In genomic region chr14:77037886-77038511, GRCh38 we compare ENCODE assay signal across 8 cellular contexts. TPM values are rescaled to one million over a fixed set of nuclear protein-coding genes. Genes with fewer than 3 reads are reported as not detected.
DNase-seq lines count a peak whose midpoint lies in the region; TF ChIP-seq lines count a peak whose summit lies in the region.

No MANE protein-coding gene starts in this region.

- H3K36me3 Mint-ChIP-seq in osteocyte (ENCODE audit: unreplicated experiment) = no peaks in the 10 kb centered on the region

- H3K27ac ChIP-seq in dorsolateral prefrontal cortex = peak overlapping the region in 57 of 59 donors; percentile 69 to 100 (median 97)

- H3K27me3 Mint-ChIP-seq in osteocyte (ENCODE audit: unreplicated experiment) = no peaks in the 10 kb centered on the region

- H3K4me3 ChIP-seq in dorsolateral prefrontal cortex = peak overlapping the region in 13 of 59 donors; percentile 4 to 58 (median 17)

- TF ChIP-seq CTCF in dorsolateral prefrontal cortex (IDR thresholded peaks at IDR 0.05 in 54 of 56, conservative IDR thresholded peaks at IDR 0.05 in 2 of 56; ENCODE audit: low read depth in 1 of 56, partially characterized antibody in 56 of 56) (no peak), osteocyte (IDR thresholded peaks at IDR 0.05) (no peak)

- H3K27me3 ChIP-seq in dorsolateral prefrontal cortex = no peaks in the 10 kb centered on the region

- H3K27ac Mint-ChIP-seq in osteocyte (ENCODE audit: unreplicated experiment) = peak overlapping the region; percentile 100

- no peak overlapping the region for H3K4me3 Mint-ChIP-seq in osteocyte (ENCODE audit: unreplicated experiment)

- intact Hi-C loops in dorsolateral prefrontal cortex (cut with DNase I) = no loop called here

- H3K9me3 Mint-ChIP-seq in osteocyte (ENCODE audit: unreplicated experiment) = no peaks in the 10 kb centered on the region

- DNase-seq in HCEC 1CT = peak; percentile 46
- DNase-seq in activated CD4-positive, alpha-beta T cell treated with anti-CD3 and anti-CD28 coated beads for 1 hour = peak; percentile 45
- DNase-seq in dorsolateral prefrontal cortex = peak in 1 of 10 donors; percentile 30
- DNase-seq in osteocyte (ENCODE audit: extremely low spot score, unreplicated experiment) = no peak
- no peak for DNase-seq in NCI-H748 (lab: John Stamatoyannopoulos, UW; ENCODE audit: unreplicated experiment)
- no peak for DNase-seq in DMS114 treated with DMSO at 0.1 percent for 48 hours (lab: John Stamatoyannopoulos, UW; ENCODE audit: unreplicated experiment)
- no peak for DNase-seq in GF-D8 (lab: John Stamatoyannopoulos, UW)
- DNase-seq in HuH-7.5 (ENCODE audit: low spot score) = no peak

- peaks cover 91% of the 10 kb centered on the region for H3K4me1 Mint-ChIP-seq in osteocyte (ENCODE audit: unreplicated experiment)

RNA-seq across cellular contexts. Expression of gene IRF2BPL, which starts 9.5 kb away (rescaled TPM):
- total RNA-seq in dorsolateral prefrontal cortex = 10 to 100 TPM; 30.1 to 62.8 (median 41.3) TPM
- total RNA-seq in osteocyte = 107 and 120 TPM in 2 replicates

Comparison
In these comparisons a context has a peak if more than half of its experiments do, and no peak if none do; other contexts are left out.
1. DNase-seq: peak in HCEC 1CT (single experiment) and activated CD4-positive, alpha-beta T cell treated with anti-CD3 and anti-CD28 coated beads for 1 hour (single experiment); none in osteocyte (single experiment), NCI-H748 (single experiment), DMS114 treated with DMSO at 0.1 percent for 48 hours (single experiment), GF-D8 (single experiment) and HuH-7.5 (single experiment).